8 cellular contexts compared by ENCODE assay signal in the genomic region with DNA sequence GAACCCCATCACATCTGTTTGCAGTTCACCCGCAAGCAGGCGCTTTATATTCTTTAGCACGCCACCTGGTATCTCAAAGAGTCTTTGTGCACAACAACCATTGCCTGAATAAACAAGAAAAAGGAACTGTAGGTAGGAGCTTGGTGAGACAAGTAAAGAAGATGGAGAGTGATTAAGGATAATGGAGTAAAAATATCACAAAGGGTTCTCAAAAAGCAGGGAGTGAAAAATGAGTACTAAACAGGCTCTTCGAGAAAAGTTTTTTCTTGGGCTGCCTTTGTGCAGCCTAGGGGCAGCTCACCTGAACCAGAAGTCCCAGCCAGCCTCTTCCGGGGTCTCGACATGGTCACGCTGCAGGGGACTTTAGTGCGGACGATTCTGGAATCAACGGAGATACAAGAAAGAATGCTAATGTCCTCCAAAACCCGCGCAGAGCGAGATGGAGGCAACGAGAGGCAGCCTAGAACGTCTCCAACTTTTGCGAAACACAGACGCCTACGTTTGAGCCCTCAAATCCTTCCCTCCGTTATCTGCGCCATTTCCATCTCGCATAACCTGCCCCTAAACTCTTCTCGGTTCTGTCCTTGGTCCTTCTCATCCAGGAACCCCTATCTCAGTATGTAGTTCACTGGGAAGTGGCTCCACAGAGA. TPM values are rescaled to one million over a fixed set of nuclear protein-coding genes. Genes with fewer than 3 reads are reported as not detected.
DNase-seq lines count a peak whose midpoint lies in the region; ATAC-seq, FAIRE-seq and TF ChIP-seq lines count a peak whose summit lies in the region.

No MANE protein-coding gene starts in this region.

- no peak for TF ChIP-seq RAD21 in K562 (CRISPR knock-in tag; conservative IDR thresholded peaks at IDR 0.05 in 1 of 2, IDR thresholded peaks at IDR 0.05 in 1 of 2)

- no peaks in the 10 kb centered on the region for H3K9me1 ChIP-seq in K562 (ENCODE audit: control insufficient read depth, insufficient read depth, low read length)

- POLR2A ChIA-PET in K562 (lab: Yijun Ruan, JAX) = interaction anchor here (1.6 kb wide), 1 partner anchor 10 kb away, joined by 8 read pairs; no protein-coding TSS in a partner anchor

- ATAC-seq in HG02970 (IDR thresholded peaks at IDR 0.05; ENCODE audit: low FRiP score, unreplicated experiment) (peak; percentile 13), K562 (peak; percentile 29)

- peaks cover 48% of the 10 kb centered on the region for H3K36me3 ChIP-seq in K562 (ENCODE audit: control insufficient read depth, insufficient read depth, low read length)
- no peaks in the 10 kb centered on the region for H3K36me3 ChIP-seq in kidney epithelial cell (ENCODE audit: control insufficient read depth, insufficient read depth, low read length)
- peaks cover 26 to 47% (median 46%) of the 10 kb centered on the region in 4 donors for H3K36me3 ChIP-seq in stomach

- TF ChIP-seq CTCF in K562 (IDR thresholded peaks at IDR 0.05 in 2 of 3, conservative IDR thresholded peaks at IDR 0.05 in 1 of 3; ENCODE audit: insufficient read depth in 2 of 3, low read depth in 1 of 3, low read length in 3 of 3) (no peak), kidney epithelial cell (IDR thresholded peaks at IDR 0.05; ENCODE audit: insufficient read depth, low read length, poor library complexity, severe bottlenecking) (no peak), stomach (IDR thresholded peaks at IDR 0.05) (no peak)

- H3K4me1 ChIP-seq in K562 (replicated peaks in 1 of 2; ENCODE audit: control insufficient read depth in 2 of 2, insufficient read depth in 2 of 2, low read length in 2 of 2) (peaks cover 3 to 17% of the 10 kb centered on the region in 2 experiments; a peak in 4 of 5 replicates), stomach (peaks cover 17 to 43% (median 29%) of the 10 kb centered on the region in 4 donors)

- peak overlapping the region; percentile 67 to 97 for H3K9ac ChIP-seq in K562 (ENCODE audit: insufficient read depth in 1 of 2, low read depth in 2 of 2, low read length in 2 of 2)

- in situ Hi-C loops in K562 (cut with MboI) = no loop called here

- intact Hi-C loops in K562 (cut with micrococcal nuclease) (loop anchor here (1.0 to 2.0 kb wide), 2 partner anchors 27 to 46 kb away; no protein-coding TSS in a partner anchor), stomach (cut with DNase I; ENCODE audit: low total_unique reads) (no loop called here)

- H3K79me2 ChIP-seq in K562 (ENCODE audit: control insufficient read depth, insufficient read depth, low read length) = peaks cover 32% of the 10 kb centered on the region

- no peak for TF ChIP-seq POLR2A in K562 (conservative IDR thresholded peaks at IDR 0.05)
- no peak for TF ChIP-seq POLR2A in stomach (IDR thresholded peaks at IDR 0.05)

- TSS peak; percentile 59 for BruUV-seq in K562 (replicated peaks; lab: Mats Ljungman, UMichigan)

- peak; percentile 32 for FAIRE-seq in K562 (lab: Jason Lieb, UNC)

- 4% methylated on average over 22 of the region's 22 CpGs for WGBS in K562 (ENCODE audit: insufficient coverage, low coverage, missing lambda C conversion rate)
- WGBS in stomach, 5 donors = 1 to 2% (median 2%) methylated on average over 22 of the region's 22 CpGs

- peak; percentile 41 for DNase-seq in activated naive CD4-positive, alpha-beta T cell treated with Interleukin-2 at 50 U/mL for 16 hours
- DNase-seq in activated naive CD4-positive, alpha-beta T cell (lab: John Stamatoyannopoulos, UW) = no peak
- DNase-seq in NCI-H748 (lab: John Stamatoyannopoulos, UW; ENCODE audit: unreplicated experiment) (peak; percentile 68), K562 (ENCODE audit: extremely low read depth in 1 of 4, low spot score in 3 of 4) (no peak), kidney epithelial cell (ENCODE audit: low read depth) (no peak), stomach (no peak)
- no peak for DNase-seq in effector CD8-positive, alpha-beta T cell (lab: John Stamatoyannopoulos, UW)

- H3K27ac ChIP-seq in K562 (ENCODE audit: extremely low read depth, low read depth, low read length) = peak overlapping the region; percentile 54; the same call in 1 of the 3 replicates
- H3K27ac ChIP-seq in stomach = peak overlapping the region; percentile 28 to 86 (median 75)

- no peaks in the 10 kb centered on the region for H4K20me1 ChIP-seq in K562 (replicated peaks; ENCODE audit: control insufficient read depth, insufficient read depth, low read length)

- no peaks in the 10 kb centered on the region for H3K27me3 ChIP-seq in K562 (ENCODE audit: control insufficient read depth in 2 of 2, insufficient read depth in 2 of 2, low read length in 2 of 2)
- no peaks in the 10 kb centered on the region for H3K27me3 ChIP-seq in kidney epithelial cell (ENCODE audit: control insufficient read depth, insufficient read depth, low read length)
- no peaks in the 10 kb centered on the region for H3K27me3 ChIP-seq in stomach

- peak overlapping the region; percentile 98 for H2AFZ ChIP-seq in K562 (ENCODE audit: low read depth, low read length)

- no peaks in the 10 kb centered on the region for H3K9me3 ChIP-seq in K562 (replicated peaks; ENCODE audit: control insufficient read depth, insufficient read depth, low read depth, low read length)
- no peaks in the 10 kb centered on the region for H3K9me3 ChIP-seq in stomach

- peak overlapping the region; percentile 92 for H3K4me3 ChIP-seq in K562
- peak overlapping the region; percentile 78 for H3K4me3 ChIP-seq in kidney epithelial cell (ENCODE audit: low read depth, low read length)
- peak overlapping the region; percentile 74 to 98 (median 88) for H3K4me3 ChIP-seq in stomach

- TF ChIP-seq EP300 in K562 (IDR thresholded peaks at IDR 0.05; ENCODE audit: low read length) = no peak
- TF ChIP-seq EP300 in stomach (IDR thresholded peaks at IDR 0.05) = no peak

- CTCF ChIA-PET in K562 (lab: Yijun Ruan, JAX; ENCODE audit: low intra/inter-chr PET ratio) = no interaction called here

- H3K4me2 ChIP-seq in K562 (ENCODE audit: insufficient read depth, low read length) = peak overlapping the region; percentile 96

RNA-seq across cellular contexts. Expression of a gene that starts 0.5 kb away (rescaled TPM):
- total RNA-seq in K562 (2011; cell fraction: chromatin; rRNA removed; ENCODE audit: low replicate concordance) = 26.3 and 28.8 TPM in 2 replicates
- 18.2 and 18.9 TPM in 2 replicates for total RNA-seq in K562 (2011; cell fraction: nucleolus; rRNA removed)
- 23.1 and 24.7 TPM in 2 replicates for total RNA-seq in K562 (2011; cell fraction: nucleoplasm; rRNA removed)
- 68.3 and 79.8 TPM in 2 replicates for total RNA-seq in K562 (2014; rRNA removed)
- total RNA-seq in K562 (2014; rRNA removed; fragmentation: Illumina TruSeq; extraction: Trizol) = 104 and 113 TPM in 2 replicates
- total RNA-seq in K562 (2015; rRNA removed; fragmentation: Illumina TruSeq; extraction: Trizol) = 103 and 106 TPM in 2 replicates
- total RNA-seq in K562 (2021) = 54.9 and 56.2 TPM in 2 replicates
- 58.0 and 93.7 TPM in 2 replicates for polyA plus RNA-seq in K562 (2011; rRNA removed)
- 41.1 and 45.2 TPM in 2 replicates for polyA plus RNA-seq in K562 (2011; cell fraction: cytosol; rRNA removed)
- 59.7 and 73.2 TPM in 2 replicates for polyA plus RNA-seq in K562 (2011; cell fraction: nucleus; rRNA removed)
- 63.3 and 76.8 TPM in 2 replicates for polyA plus RNA-seq in K562 (2012)
- 100 and 124 TPM in 2 replicates for polyA plus RNA-seq in K562 (2014; fragmentation: Illumina TruSeq; extraction: Trizol)
- polyA plus RNA-seq in K562 (2014; fragmentation: Nextera tagmentation; extraction: Ambion mirVana) = 100 to 1,000 TPM; 229 to 279 TPM
- 80.1 and 80.4 TPM in 2 replicates for polyA plus RNA-seq in K562 (2014; rRNA removed)
- polyA minus RNA-seq in K562 (2011; rRNA and poly(A)+ RNA removed) = 64.3 and 99.7 TPM in 2 replicates
- polyA minus RNA-seq in K562 (2011; cell fraction: cytosol; rRNA and poly(A)+ RNA removed) = 26.5 and 40.5 TPM in 2 replicates
- polyA minus RNA-seq in K562 (2011; cell fraction: nucleus; rRNA and poly(A)+ RNA removed) = 13.3 and 25.0 TPM in 2 replicates
- 77.1 and 89.4 TPM in 2 replicates for total RNA-seq in kidney epithelial cell
- total RNA-seq in stomach = 10 to 100 TPM in 4 of 5 donors, 1 to 10 TPM in 1; 4.6 to 56.2 (median 19.1) TPM
- 10 to 100 TPM; 42.0 to 62.1 (median 49.5) TPM for polyA plus RNA-seq in stomach

RNA-seq across cellular contexts. Expression of a gene that starts 0.7 kb away (rescaled TPM):
- total RNA-seq in K562 (2011; cell fraction: chromatin; rRNA removed; ENCODE audit: low replicate concordance) = 132 and 161 TPM in 2 replicates
- total RNA-seq in K562 (2011; cell fraction: nucleolus; rRNA removed) = 66.5 and 78.0 TPM in 2 replicates
- 105 and 118 TPM in 2 replicates for total RNA-seq in K562 (2011; cell fraction: nucleoplasm; rRNA removed)
- total RNA-seq in K562 (2014; rRNA removed) = 17.7 and 22.5 TPM in 2 replicates
- 19.6 and 20.1 TPM in 2 replicates for total RNA-seq in K562 (2014; rRNA removed; fragmentation: Illumina TruSeq; extraction: Trizol)
- total RNA-seq in K562 (2015; rRNA removed; fragmentation: Illumina TruSeq; extraction: Trizol) = 16.3 and 18.1 TPM in 2 replicates
- total RNA-seq in K562 (2021) = 20.2 and 23.5 TPM in 2 replicates
- 21.1 and 31.6 TPM in 2 replicates for polyA plus RNA-seq in K562 (2011; rRNA removed)
- 14.1 and 16.0 TPM in 2 replicates for polyA plus RNA-seq in K562 (2011; cell fraction: cytosol; rRNA removed)
- 118 and 168 TPM in 2 replicates for polyA plus RNA-seq in K562 (2011; cell fraction: nucleus; rRNA removed)
- polyA plus RNA-seq in K562 (2012) = 16.8 and 23.4 TPM in 2 replicates
- polyA plus RNA-seq in K562 (2014; fragmentation: Illumina TruSeq; extraction: Trizol) = 17.8 and 20.7 TPM in 2 replicates
- 10 to 100 TPM in 1 of 2 experiments, 1 to 10 TPM in 1; 6.5 to 11.5 TPM for polyA plus RNA-seq in K562 (2014; fragmentation: Nextera tagmentation; extraction: Ambion mirVana)
- 34.0 and 34.1 TPM in 2 replicates for polyA plus RNA-seq in K562 (2014; rRNA removed)
- 14.4 and 24.6 TPM in 2 replicates for polyA minus RNA-seq in K562 (2011; rRNA and poly(A)+ RNA removed)
- polyA minus RNA-seq in K562 (2011; cell fraction: cytosol; rRNA and poly(A)+ RNA removed) = 5.9 and 9.4 TPM in 2 replicates
- polyA minus RNA-seq in K562 (2011; cell fraction: nucleus; rRNA and poly(A)+ RNA removed) = 38.9 and 43.2 TPM in 2 replicates
- 20.0 and 20.4 TPM in 2 replicates for total RNA-seq in kidney epithelial cell
- 10 to 100 TPM; 24.3 to 44.6 (median 29.7) TPM for total RNA-seq in stomach
- polyA plus RNA-seq in stomach = 10 to 100 TPM; 15.1 to 19.7 (median 18.6) TPM

RNA-seq across cellular contexts. Expression of a gene that starts 23.5 kb away (rescaled TPM):
- 2.1 and 2.8 TPM in 2 replicates for total RNA-seq in K562 (2011; cell fraction: chromatin; rRNA removed; ENCODE audit: low replicate concordance)
- 0.67 and 1.6 TPM in 2 replicates for total RNA-seq in K562 (2011; cell fraction: nucleolus; rRNA removed)
- 0.88 and 2.4 TPM in 2 replicates for total RNA-seq in K562 (2011; cell fraction: nucleoplasm; rRNA removed)
- total RNA-seq in K562 (2014; rRNA removed) (0.20 and 3.3 TPM in 2 replicates), K562 (2014; rRNA removed; fragmentation: Illumina TruSeq; extraction: Trizol) (0.51 and 1.3 TPM in 2 replicates), K562 (2015; rRNA removed; fragmentation: Illumina TruSeq; extraction: Trizol) (0.43 and 0.72 TPM in 2 replicates), K562 (2021) (0.27 and 0.36 TPM in 2 replicates), kidney epithelial cell (0.75 and 1.2 TPM in 2 replicates), stomach (not detected)
- polyA plus RNA-seq in K562 (2011; rRNA removed) (0.08 and 0.67 TPM in 2 replicates), K562 (2014; fragmentation: Illumina TruSeq; extraction: Trizol) (0.40 and 0.59 TPM in 2 replicates), K562 (2014; fragmentation: Nextera tagmentation; extraction: Ambion mirVana) (under 1 TPM; 0.18 to 0.30 TPM), K562 (2014; rRNA removed) (0.49 and 0.59 TPM in 2 replicates), stomach (under 1 TPM in 1 of 3 donors, not detected in 2; 0.08 TPM)
- polyA plus RNA-seq in K562 (2011; cell fraction: cytosol; rRNA removed) = 0.06 and 0.55 TPM in 2 replicates
- 0.29 and 3.6 TPM in 2 replicates for polyA plus RNA-seq in K562 (2011; cell fraction: nucleus; rRNA removed)
- polyA plus RNA-seq in K562 (2012) = 0.36 and 0.54 TPM in 2 replicates
- polyA minus RNA-seq in K562 (2011; rRNA and poly(A)+ RNA removed) = 0.09 and 0.35 TPM in 2 replicates
- not detected in 2 replicates for polyA minus RNA-seq in K562 (2011; cell fraction: cytosol; rRNA and poly(A)+ RNA removed)
- polyA minus RNA-seq in K562 (2011; cell fraction: nucleus; rRNA and poly(A)+ RNA removed) = 0.11 and 1.3 TPM in 2 replicates

RNA-seq across cellular contexts. Expression of a gene that starts 28.2 kb away (rescaled TPM):
- 89.1 and 102 TPM in 2 replicates for total RNA-seq in K562 (2011; cell fraction: chromatin; rRNA removed; ENCODE audit: low replicate concordance)
- total RNA-seq in K562 (2011; cell fraction: nucleolus; rRNA removed) = 45.5 and 52.4 TPM in 2 replicates
- total RNA-seq in K562 (2011; cell fraction: nucleoplasm; rRNA removed) = 66.4 and 92.1 TPM in 2 replicates
- total RNA-seq in K562 (2014; rRNA removed) = 25.0 and 33.0 TPM in 2 replicates
- 19.3 and 22.4 TPM in 2 replicates for total RNA-seq in K562 (2014; rRNA removed; fragmentation: Illumina TruSeq; extraction: Trizol)
- total RNA-seq in K562 (2015; rRNA removed; fragmentation: Illumina TruSeq; extraction: Trizol) = 26.8 and 27.4 TPM in 2 replicates
- 35.4 and 35.7 TPM in 2 replicates for total RNA-seq in K562 (2021)
- polyA plus RNA-seq in K562 (2011; rRNA removed) = 31.1 and 43.3 TPM in 2 replicates
- 24.6 and 33.1 TPM in 2 replicates for polyA plus RNA-seq in K562 (2011; cell fraction: cytosol; rRNA removed)
- 75.7 and 97.6 TPM in 2 replicates for polyA plus RNA-seq in K562 (2011; cell fraction: nucleus; rRNA removed)
- 29.7 and 43.3 TPM in 2 replicates for polyA plus RNA-seq in K562 (2012)
- polyA plus RNA-seq in K562 (2014; fragmentation: Illumina TruSeq; extraction: Trizol) = 34.5 and 34.8 TPM in 2 replicates
- 1 to 10 TPM; 3.5 to 4.6 TPM for polyA plus RNA-seq in K562 (2014; fragmentation: Nextera tagmentation; extraction: Ambion mirVana)
- polyA plus RNA-seq in K562 (2014; rRNA removed) = 26.2 and 27.5 TPM in 2 replicates
- polyA minus RNA-seq in K562 (2011; rRNA and poly(A)+ RNA removed) = 37.3 and 53.1 TPM in 2 replicates
- 16.9 and 28.7 TPM in 2 replicates for polyA minus RNA-seq in K562 (2011; cell fraction: cytosol; rRNA and poly(A)+ RNA removed)
- 30.3 and 33.9 TPM in 2 replicates for polyA minus RNA-seq in K562 (2011; cell fraction: nucleus; rRNA and poly(A)+ RNA removed)
- total RNA-seq in kidney epithelial cell = 26.9 and 28.6 TPM in 2 replicates
- 10 to 100 TPM; 11.7 to 90.4 (median 28.5) TPM for total RNA-seq in stomach
- 10 to 100 TPM; 15.6 to 19.7 (median 18.5) TPM for polyA plus RNA-seq in stomach

RNA-seq across cellular contexts. Expression of a gene that starts 28.9 kb away (rescaled TPM):
- 161 and 213 TPM in 2 replicates for total RNA-seq in K562 (2011; cell fraction: chromatin; rRNA removed; ENCODE audit: low replicate concordance)
- total RNA-seq in K562 (2011; cell fraction: nucleolus; rRNA removed) = 96.2 and 111 TPM in 2 replicates
- total RNA-seq in K562 (2011; cell fraction: nucleoplasm; rRNA removed) = 111 and 112 TPM in 2 replicates
- total RNA-seq in K562 (2014; rRNA removed) (44.7 and 63.0 TPM in 2 replicates), K562 (2014; rRNA removed; fragmentation: Illumina TruSeq; extraction: Trizol) (58.4 and 58.6 TPM in 2 replicates), K562 (2015; rRNA removed; fragmentation: Illumina TruSeq; extraction: Trizol) (59.1 and 61.1 TPM in 2 replicates), K562 (2021) (76.4 and 76.5 TPM in 2 replicates), kidney epithelial cell (9.7 and 18.6 TPM in 2 replicates), stomach (10 to 100 TPM in 4 of 5 donors, 1 to 10 TPM in 1; 3.5 to 27.8 (median 19.2) TPM)
- polyA plus RNA-seq in K562 (2011; rRNA removed) (50.8 and 80.6 TPM in 2 replicates), K562 (2014; fragmentation: Illumina TruSeq; extraction: Trizol) (60.4 and 68.3 TPM in 2 replicates), K562 (2014; fragmentation: Nextera tagmentation; extraction: Ambion mirVana) (10 to 100 TPM; 23.6 to 39.8 TPM), K562 (2014; rRNA removed) (57.8 and 61.7 TPM in 2 replicates), stomach (1 to 10 TPM; 3.3 to 6.4 (median 4.0) TPM)
- 45.0 and 66.4 TPM in 2 replicates for polyA plus RNA-seq in K562 (2011; cell fraction: cytosol; rRNA removed)
- polyA plus RNA-seq in K562 (2011; cell fraction: nucleus; rRNA removed) = 107 and 166 TPM in 2 replicates
- 43.1 and 54.7 TPM in 2 replicates for polyA plus RNA-seq in K562 (2012)
- polyA minus RNA-seq in K562 (2011; rRNA and poly(A)+ RNA removed) = 76.1 and 138 TPM in 2 replicates
- 39.0 and 61.6 TPM in 2 replicates for polyA minus RNA-seq in K562 (2011; cell fraction: cytosol; rRNA and poly(A)+ RNA removed)
- 69.3 and 81.5 TPM in 2 replicates for polyA minus RNA-seq in K562 (2011; cell fraction: nucleus; rRNA and poly(A)+ RNA removed)

Comparison
In these comparisons a context has a peak if more than half of its experiments do, and no peak if none do; other contexts are left out.
1. DNase-seq: peak in activated naive CD4-positive, alpha-beta T cell treated with Interleukin-2 at 50 U/mL for 16 hours (single experiment) and NCI-H748 (single experiment); none in activated naive CD4-positive, alpha-beta T cell (0 of 4), K562 (0 of 4), kidney epithelial cell (single experiment), stomach (single experiment) and effector CD8-positive, alpha-beta T cell (single experiment).
2. Peak in every context shown above with its lines, with median percentiles within 50 percentile points of each other: H3K4me3 ChIP-seq.